In the genomic region with DNA sequence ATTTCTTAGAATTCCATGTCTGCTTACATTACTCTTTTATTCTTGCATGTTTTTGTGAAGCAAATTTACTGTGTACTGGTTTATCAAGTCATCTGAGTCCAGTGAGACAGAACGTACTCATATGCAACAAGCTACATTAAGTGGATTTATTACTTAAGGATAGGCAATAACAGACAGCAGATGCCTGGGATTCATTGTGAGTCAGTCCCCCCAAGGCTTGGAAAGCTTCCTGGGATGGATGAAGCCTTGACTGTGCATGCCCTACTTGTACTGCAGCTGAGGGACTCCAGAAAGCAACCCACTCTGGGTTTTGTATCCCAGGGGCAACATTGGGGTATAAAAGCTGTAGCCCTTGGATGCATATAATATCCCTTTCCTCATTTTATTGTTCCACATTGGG, we compare ENCODE assay signal across 26 cellular contexts.
DNase-seq lines count a peak whose midpoint lies in the region; FAIRE-seq and TF ChIP-seq lines count a peak whose summit lies in the region.
"Had no signal": no experiment of that assay in that cellular context is flagged by ENCODE, and none has a peak within 500 bp of the region (broad histone marks: within the 10 kb centered on the region; RNA-seq: fewer than 3 reads in every experiment).

No MANE protein-coding gene starts in this region.

- H3K36me3 ChIP-seq in mammary epithelial cell (ENCODE audit: insufficient read depth, low read length) (no peaks in the 10 kb centered on the region), smooth muscle cell (ENCODE audit: low read depth) (no peaks in the 10 kb centered on the region), vagina (no peaks in the 10 kb centered on the region)
- H3K36me3 ChIP-seq: neural progenitor cell, sigmoid colon had no signal

- no peak overlapping the region for H3K27ac Mint-ChIP-seq in type B pancreatic cell
- H3K27ac Mint-ChIP-seq: activated B cell treated with CpG ODN at 0.5 μM for 24 hours; activated CD4-positive, alpha-beta memory T cell treated with anti-CD3 and anti-CD28 coated beads, Interleukin-2, amount 10 ng/mL, durations not matched to agents 7 days and 5 days; activated naive CD8-positive, alpha-beta T cell treated with anti-CD3 and anti-CD28 coated beads, Interleukin-2, amount 10 ng/mL, durations not matched to agents 7 days and 5 days; CD4-positive, alpha-beta memory T cell; neural progenitor cell; stimulated activated effector memory CD8-positive, alpha-beta T cell treated with anti-CD3 and anti-CD28 coated beads, Interleukin-12 subunit alpha, Interleukin-12 subunit beta, amount 100 ng/mL, for 72 hours had no signal

- no peaks in the 10 kb centered on the region for H3F3A ChIP-seq in smooth muscle cell (ENCODE audit: low read depth)

- H3K4me3 Mint-ChIP-seq in type B pancreatic cell, result no peak overlapping the region
- H3K4me3 Mint-ChIP-seq: activated B cell treated with CpG ODN at 0.5 μM for 24 hours; activated CD4-positive, alpha-beta memory T cell treated with anti-CD3 and anti-CD28 coated beads, Interleukin-2, amount 10 ng/mL, durations not matched to agents 7 days and 5 days; activated naive CD8-positive, alpha-beta T cell treated with anti-CD3 and anti-CD28 coated beads, Interleukin-2, amount 10 ng/mL, durations not matched to agents 7 days and 5 days; CD4-positive, alpha-beta memory T cell; neural progenitor cell; stimulated activated effector memory CD8-positive, alpha-beta T cell treated with anti-CD3 and anti-CD28 coated beads, Interleukin-12 subunit alpha, Interleukin-12 subunit beta, amount 100 ng/mL, for 72 hours had no signal

- peaks cover 11% of the 10 kb centered on the region for H3K27me3 Mint-ChIP-seq in type B pancreatic cell

- no peak for FAIRE-seq in HTR-8/SVneo (lab: Jason Lieb, UNC)
- FAIRE-seq: GM12891, HepG2, islet of Langerhans had no signal

- H3K9me3 Mint-ChIP-seq in type B pancreatic cell, result no peaks in the 10 kb centered on the region
- H3K9me3 Mint-ChIP-seq: activated CD4-positive, alpha-beta memory T cell treated with anti-CD3 and anti-CD28 coated beads, Interleukin-2, amount 10 ng/mL, durations not matched to agents 7 days and 5 days; stimulated activated effector memory CD8-positive, alpha-beta T cell treated with anti-CD3 and anti-CD28 coated beads, Interleukin-12 subunit alpha, Interleukin-12 subunit beta, amount 100 ng/mL, for 72 hours had no signal

- peak; percentile 41 for DNase-seq in AG20443 (ENCODE audit: low spot score)
- DNase-seq in HTR-8/SVneo (ENCODE audit: insufficient read length, low spot score), result peak; percentile 26
- DNase-seq in mammary epithelial cell, result peak; percentile 90
- DNase-seq in foreskin melanocyte, result peak; percentile 52
- no peak for DNase-seq in smooth muscle cell (lab: John Stamatoyannopoulos, UW; ENCODE audit: unreplicated experiment)
- no peak for DNase-seq in type B pancreatic cell (ENCODE audit: extremely low spot score, unreplicated experiment)
- DNase-seq in NCI-H2029 treated with DMSO at 0.1 percent for 48 hours (lab: John Stamatoyannopoulos, UW), result no peak
- no peak for DNase-seq in vagina (ENCODE audit: extremely low spot score in 2 of 2)
- DNase-seq: activated B cell treated with CpG ODN at 0.5 μM for 24 hours; activated CD4-positive, alpha-beta memory T cell treated with anti-CD3 and anti-CD28 coated beads, Interleukin-2, amount 10 ng/mL, durations not matched to agents 7 days and 5 days; activated effector memory CD4-positive, alpha-beta T cell treated with Interleukin-2 at 50 U/mL for 16 hours; activated naive CD8-positive, alpha-beta T cell treated with anti-CD3 and anti-CD28 coated beads, Interleukin-2, amount 10 ng/mL, durations not matched to agents 7 days and 5 days; body of pancreas; CD4-positive, alpha-beta memory T cell; GF-D8; hippocampal formation; NCI-H1417 treated with DMSO at 0.1 percent for 48 hours; NCI-H510A; posterior cingulate gyrus; sigmoid colon; T-helper 9 cell had no signal

- BruUV-seq in mammary epithelial cell (replicated peaks; lab: Mats Ljungman, UMichigan), result no TSS peak

- CTCF ChIA-PET in mammary epithelial cell (lab: Charles Lee; ENCODE audit: low non-redundant PET), result interaction anchor here (0.6 to 0.9 kb wide), 2 partner anchors 28 to 912 kb away, joined by 4 read pairs; partner anchors contain the start of gene MPP7

- whole genome bisulfite sequencing in mammary epithelial cell (ENCODE audit: low coverage, missing lambda C conversion rate), result 7% methylated on average over 1 of the region's 1 CpG
- 46% methylated on average over 1 of the region's 1 CpG for WGBS in smooth muscle cell (ENCODE audit: low lambda C conversion rate)

- intact Hi-C loops in mammary epithelial cell (cut with micrococcal nuclease), result loop anchor here (2.0 to 5.0 kb wide), 2 partner anchors 92 to 112 kb away; partner anchors contain the start of gene RAB18
- intact Hi-C loops in vagina (cut with DNase I), result no loop called here

- in situ Hi-C loops in mammary epithelial cell (cut with MboI; ENCODE audit: low sequenced_read_pairs in 2 of 2), result no loop called here

- H3K79me2 ChIP-seq in mammary epithelial cell (ENCODE audit: insufficient read depth, low read length) (no peaks in the 10 kb centered on the region), smooth muscle cell (ENCODE audit: low read depth) (no peaks in the 10 kb centered on the region)

- H3K9ac ChIP-seq in mammary epithelial cell (ENCODE audit: insufficient read depth, low read length), result no peak overlapping the region
- H3K9ac ChIP-seq in smooth muscle cell (ENCODE audit: low read depth), result no peak overlapping the region
- H3K9ac ChIP-seq: neural progenitor cell had no signal

- H2AFZ ChIP-seq in mammary epithelial cell (ENCODE audit: low read depth, low read length) (no peak overlapping the region), smooth muscle cell (ENCODE audit: low read depth) (no peak overlapping the region)
- H2AFZ ChIP-seq: neural progenitor cell had no signal

- H3K4me1 Mint-ChIP-seq in type B pancreatic cell (ENCODE audit: unreplicated experiment), result no peaks in the 10 kb centered on the region
- H3K4me1 Mint-ChIP-seq: activated B cell treated with CpG ODN at 0.5 μM for 24 hours; activated CD4-positive, alpha-beta memory T cell treated with anti-CD3 and anti-CD28 coated beads, Interleukin-2, amount 10 ng/mL, durations not matched to agents 7 days and 5 days; activated naive CD8-positive, alpha-beta T cell treated with anti-CD3 and anti-CD28 coated beads, Interleukin-2, amount 10 ng/mL, durations not matched to agents 7 days and 5 days; CD4-positive, alpha-beta memory T cell; neural progenitor cell; stimulated activated effector memory CD8-positive, alpha-beta T cell treated with anti-CD3 and anti-CD28 coated beads, Interleukin-12 subunit alpha, Interleukin-12 subunit beta, amount 100 ng/mL, for 72 hours had no signal

- H3K4me1 ChIP-seq in mammary epithelial cell (ENCODE audit: insufficient read depth, low read length) (peaks cover 29% of the 10 kb centered on the region), smooth muscle cell (ENCODE audit: low read depth) (no peaks in the 10 kb centered on the region), vagina (peaks cover 11% of the 10 kb centered on the region)
- H3K4me1 ChIP-seq: body of pancreas, neural progenitor cell, sigmoid colon had no signal

- no peaks in the 10 kb centered on the region for H3K36me3 Mint-ChIP-seq in type B pancreatic cell
- H3K36me3 Mint-ChIP-seq: activated naive CD8-positive, alpha-beta T cell treated with anti-CD3 and anti-CD28 coated beads, Interleukin-2, amount 10 ng/mL, durations not matched to agents 7 days and 5 days; neural progenitor cell; stimulated activated effector memory CD8-positive, alpha-beta T cell treated with anti-CD3 and anti-CD28 coated beads, Interleukin-12 subunit alpha, Interleukin-12 subunit beta, amount 100 ng/mL, for 72 hours had no signal

- TF ChIP-seq CTCF in mammary epithelial cell (conservative IDR thresholded peaks at IDR 0.05 in 1 of 2, IDR thresholded peaks at IDR 0.05 in 1 of 2; ENCODE audit: extremely low read depth in 1 of 2, insufficient read depth in 1 of 2, low read depth in 1 of 2, low read length in 2 of 2), result no peak
- TF ChIP-seq CTCF in smooth muscle cell (IDR thresholded peaks at IDR 0.05; ENCODE audit: borderline replicate concordance, insufficient read depth, poor library complexity, severe bottlenecking), result no peak
- no peak for TF ChIP-seq CTCF in type B pancreatic cell (conservative IDR thresholded peaks at IDR 0.05)
- no peak for TF ChIP-seq CTCF in vagina (IDR thresholded peaks at IDR 0.05)

- H3K9me3 ChIP-seq in mammary epithelial cell (replicated peaks; ENCODE audit: insufficient read depth, low read length) (no peaks in the 10 kb centered on the region), smooth muscle cell (replicated peaks; ENCODE audit: low read depth) (no peaks in the 10 kb centered on the region), vagina (no peaks in the 10 kb centered on the region)
- H3K9me3 ChIP-seq: body of pancreas, sigmoid colon had no signal

- TF ChIP-seq POLR2A in vagina (IDR thresholded peaks at IDR 0.05), result no peak

- H3K4me2 ChIP-seq in mammary epithelial cell (ENCODE audit: insufficient read depth, low read depth, low read length) (peak overlapping the region; percentile 61), smooth muscle cell (no peak overlapping the region)
- H3K4me2 ChIP-seq: neural progenitor cell had no signal

- H3K27ac ChIP-seq in mammary epithelial cell (ENCODE audit: insufficient read depth, low read depth, low read length) (peak overlapping the region; percentile 4), smooth muscle cell (ENCODE audit: low read depth) (no peak overlapping the region), vagina (no peak overlapping the region)
- H3K27ac ChIP-seq: body of pancreas, neural progenitor cell, sigmoid colon had no signal

- dilution Hi-C loops in mammary epithelial cell (cut with HindIII; ENCODE audit: low sequenced_read_pairs), result no loop called here

- H3K4me3 ChIP-seq in mammary epithelial cell (replicated peaks in 1 of 3; ENCODE audit: insufficient read depth in 1 of 3, low read depth in 2 of 3, low read length in 3 of 3) (no peak overlapping the region), smooth muscle cell (no peak overlapping the region), vagina (no peak overlapping the region)
- H3K4me3 ChIP-seq: body of pancreas, neural progenitor cell, sigmoid colon had no signal

- H3K27me3 ChIP-seq in mammary epithelial cell (ENCODE audit: insufficient read depth, low read length) (no peaks in the 10 kb centered on the region), smooth muscle cell (ENCODE audit: low read depth) (no peaks in the 10 kb centered on the region), vagina (no peaks in the 10 kb centered on the region)
- H3K27me3 ChIP-seq: body of pancreas, neural progenitor cell, sigmoid colon had no signal

- H4K20me1 ChIP-seq in mammary epithelial cell (ENCODE audit: insufficient read depth, low read length) (no peaks in the 10 kb centered on the region), smooth muscle cell (ENCODE audit: low read depth) (no peaks in the 10 kb centered on the region)

Comparison
In these comparisons a context has a peak if more than half of its experiments do, and no peak if none do; other contexts are left out.
1. DNase-seq: peak in AG20443 (single experiment), HTR-8/SVneo (single experiment), mammary epithelial cell (single experiment) and foreskin melanocyte (single experiment); none in smooth muscle cell (single experiment), type B pancreatic cell (single experiment), NCI-H2029 treated with DMSO at 0.1 percent for 48 hours (single experiment) and vagina (0 of 2).